9 cellular contexts compared by ENCODE assay signal in genomic region chr1:113813218-113813617, GRCh38. TPM values are rescaled to one million over a fixed set of nuclear protein-coding genes. Genes with fewer than 3 reads are reported as not detected.
DNase-seq lines count a peak whose midpoint lies in the region; ATAC-seq, FAIRE-seq and TF ChIP-seq lines count a peak whose summit lies in the region.
"Had no signal": no experiment of that assay in that cellular context is flagged by ENCODE, and none has a peak within 500 bp of the region (broad histone marks: within the 10 kb centered on the region; RNA-seq: fewer than 3 reads in every experiment).

No MANE protein-coding gene starts in this region.

- peaks cover 37% of the 10 kb centered on the region for H3K79me2 ChIP-seq in astrocyte (ENCODE audit: insufficient read depth, low read length)

- no peak overlapping the region for H3K18ac ChIP-seq in IMR-90 (ENCODE audit: low read depth, low read length)
- peak overlapping the region; percentile 12 for H3K18ac ChIP-seq in neuronal stem cell (ENCODE audit: low read length)

- H2BK5ac ChIP-seq in IMR-90 (ENCODE audit: low read depth, low read length, poor library complexity, severe bottlenecking) (peak overlapping the region; percentile 91), neuronal stem cell (ENCODE audit: low read length) (no peak overlapping the region)

- no TSS peak for BruUV-seq in IMR-90 (replicated peaks; lab: Mats Ljungman, UMichigan)

- peaks cover 38% of the 10 kb centered on the region for H3K36me3 Mint-ChIP-seq in CD8-positive, alpha-beta T cell
- no peaks in the 10 kb centered on the region for H3K36me3 Mint-ChIP-seq in astrocyte (ENCODE audit: low read depth, unreplicated experiment)

- H3K23ac ChIP-seq in IMR-90 (ENCODE audit: low read depth, low read length), result no peak overlapping the region
- no peak overlapping the region for H3K23ac ChIP-seq in neuronal stem cell (ENCODE audit: low read depth, low read length, poor library complexity)

- H2BK12ac ChIP-seq in neuronal stem cell (ENCODE audit: low read length), result no peak overlapping the region

- peak overlapping the region; percentile 60 for H3K4me3 Mint-ChIP-seq in CD8-positive, alpha-beta T cell
- H3K4me3 Mint-ChIP-seq in astrocyte (ENCODE audit: unreplicated experiment), result peak overlapping the region; percentile 97

- peak overlapping the region; percentile 75 for H3K27ac Mint-ChIP-seq in CD8-positive, alpha-beta T cell
- H3K27ac Mint-ChIP-seq in astrocyte (ENCODE audit: unreplicated experiment), result no peak overlapping the region

- no peak for DNase-seq in CD8-positive, alpha-beta T cell
- DNase-seq in IMR-90, result no peak
- DNase-seq in astrocyte (ENCODE audit: low read depth), result no peak
- no peak for DNase-seq in neuronal stem cell (ENCODE audit: low spot score)
- no peak for DNase-seq in COLO829 (ENCODE audit: low spot score)
- no peak for DNase-seq in brain microvascular endothelial cell
- DNase-seq in right atrium auricular region (ENCODE audit: low spot score), result no peak
- DNase-seq: cortex of kidney had no signal

- in situ Hi-C loops in IMR-90 (cut with MboI; ENCODE audit: low sequenced_read_pairs), result no loop called here
- in situ Hi-C loops in brain microvascular endothelial cell (cut with HindIII; ENCODE audit: low pct_ligation_motif_present, low sequenced_read_pairs), result no loop called here

- H3K4me2 ChIP-seq in IMR-90 (ENCODE audit: low read depth, low read length) (no peak overlapping the region), astrocyte (ENCODE audit: low read length) (peak overlapping the region; percentile 86), neuronal stem cell (ENCODE audit: insufficient read depth, low read length, poor library complexity, severe bottlenecking) (no peak overlapping the region)

- peak overlapping the region; percentile 95; a peak in 3 of 4 replicates for H4K8ac ChIP-seq in IMR-90 (ENCODE audit: low read depth in 2 of 2, low read length in 2 of 2)
- no peak overlapping the region for H4K8ac ChIP-seq in neuronal stem cell (ENCODE audit: low read depth, low read length)

- no peaks in the 10 kb centered on the region for H3K9me1 ChIP-seq in IMR-90 (ENCODE audit: insufficient read depth, low read length)

- CTCF ChIA-PET in CD8-positive, alpha-beta T cell (lab: Charles Lee), result interaction anchor here (0.9 kb wide), 1 partner anchor 32 kb away, joined by 3 read pairs; no protein-coding TSS in a partner anchor
- CTCF ChIA-PET in IMR-90 (lab: Yijun Ruan, JAX), result interaction anchor here (0.6 kb wide), 1 partner anchor 78 kb away, joined by 3 read pairs; no protein-coding TSS in a partner anchor

- H3K9me3 Mint-ChIP-seq in CD8-positive, alpha-beta T cell, result no peaks in the 10 kb centered on the region
- no peaks in the 10 kb centered on the region for H3K9me3 Mint-ChIP-seq in astrocyte (ENCODE audit: unreplicated experiment)

- intact Hi-C loops in CD8-positive, alpha-beta T cell (cut with DNase I, micrococcal nuclease), result loop anchor here (2.0 to 10.0 kb wide), 9 partner anchors 22 to 1096 kb away; partner anchors contain the start of genes CSDE1 (in 2 of the 2), BCAS2 (in 1 of the 2), LRIG2 (in 1 of the 2) and NRAS (in 1 of the 2)
- intact Hi-C loops in IMR-90 (cut with micrococcal nuclease), result loop anchor here (10.0 kb wide), 1 partner anchor 418 kb away; the partner anchor contains the start of gene MAGI3

- H3K4me3 ChIP-seq in CD8-positive, alpha-beta T cell (ENCODE audit: low read depth, low read length), result no peak overlapping the region
- no peak overlapping the region for H3K4me3 ChIP-seq in IMR-90 (ENCODE audit: insufficient read depth, low read depth, low read length)
- H3K4me3 ChIP-seq in astrocyte (ENCODE audit: insufficient read depth, low read depth, low read length), result no peak overlapping the region
- H3K4me3 ChIP-seq in neuronal stem cell (ENCODE audit: low read length in 2 of 2), result no peak overlapping the region
- H3K4me3 ChIP-seq in brain microvascular endothelial cell (ENCODE audit: low read depth, low read length), result no peak overlapping the region
- H3K4me3 ChIP-seq in right atrium auricular region, result no peak overlapping the region

- H2BK120ac ChIP-seq in IMR-90 (ENCODE audit: low read depth, low read length) (no peak overlapping the region), neuronal stem cell (ENCODE audit: low read depth, low read length) (no peak overlapping the region)

- H2BK15ac ChIP-seq in IMR-90 (ENCODE audit: low read depth, low read length) (no peak overlapping the region), neuronal stem cell (ENCODE audit: low read length) (peak overlapping the region; percentile 61)

- no peaks in the 10 kb centered on the region for H3K9me3 ChIP-seq in CD8-positive, alpha-beta T cell (ENCODE audit: low read length)
- H3K9me3 ChIP-seq in IMR-90 (ENCODE audit: control insufficient read depth, insufficient read depth, low read length) (no peaks in the 10 kb centered on the region), astrocyte (ENCODE audit: insufficient read depth, low read depth, low read length) (no peaks in the 10 kb centered on the region), neuronal stem cell (replicated peaks in 1 of 2; ENCODE audit: control insufficient read depth in 2 of 2, insufficient read depth in 1 of 2, low read depth in 1 of 2, low read length in 2 of 2) (peaks cover 0 to 6% of the 10 kb centered on the region in 2 donors), right atrium auricular region (no peaks in the 10 kb centered on the region)

- no peak overlapping the region for H2BK20ac ChIP-seq in IMR-90 (ENCODE audit: low read depth, low read length)

- H3K4me1 Mint-ChIP-seq in CD8-positive, alpha-beta T cell (ENCODE audit: low read depth), result peaks cover 29% of the 10 kb centered on the region
- H3K4me1 Mint-ChIP-seq in astrocyte (ENCODE audit: low read depth, unreplicated experiment), result peaks cover 12% of the 10 kb centered on the region

- no peaks in the 10 kb centered on the region for H3K36me3 ChIP-seq in CD8-positive, alpha-beta T cell (ENCODE audit: insufficient read depth, low read length)
- H3K36me3 ChIP-seq in IMR-90 (ENCODE audit: control insufficient read depth, insufficient read depth, low read length) (no peaks in the 10 kb centered on the region), astrocyte (ENCODE audit: insufficient read depth, low read length) (no peaks in the 10 kb centered on the region), neuronal stem cell (replicated peaks in 1 of 2; ENCODE audit: control insufficient read depth in 2 of 2, insufficient read depth in 2 of 2, low read length in 2 of 2) (peaks cover 0 to 7% of the 10 kb centered on the region in 2 donors), brain microvascular endothelial cell (replicated peaks) (no peaks in the 10 kb centered on the region), right atrium auricular region (no peaks in the 10 kb centered on the region)

- H3K79me1 ChIP-seq in IMR-90 (ENCODE audit: low read depth in 1 of 2, low read length in 2 of 2) (peaks cover 0 to 24% of the 10 kb centered on the region in 2 experiments; a peak in 2 of 4 replicates), neuronal stem cell (ENCODE audit: low read depth, low read length) (peaks cover 4% of the 10 kb centered on the region)

- H3K27me3 ChIP-seq in CD8-positive, alpha-beta T cell (ENCODE audit: insufficient read depth, low read length), result no peaks in the 10 kb centered on the region
- H3K27me3 ChIP-seq in IMR-90 (ENCODE audit: control insufficient read depth, insufficient read depth, low read length) (no peaks in the 10 kb centered on the region), astrocyte (ENCODE audit: insufficient read depth, low read length) (no peaks in the 10 kb centered on the region), neuronal stem cell (ENCODE audit: control insufficient read depth in 3 of 3, insufficient read depth in 3 of 3, low read depth in 1 of 3, low read length in 3 of 3) (no peaks in the 10 kb centered on the region), brain microvascular endothelial cell (replicated peaks) (no peaks in the 10 kb centered on the region), right atrium auricular region (no peaks in the 10 kb centered on the region)

- no peak overlapping the region for H3K9ac ChIP-seq in IMR-90 (ENCODE audit: low read depth, low read length)
- no peak overlapping the region for H3K9ac ChIP-seq in astrocyte (ENCODE audit: low read length)
- H3K9ac ChIP-seq in neuronal stem cell (ENCODE audit: low read depth, low read length, poor library complexity), result no peak overlapping the region

- no peaks in the 10 kb centered on the region for H3K27me3 Mint-ChIP-seq in CD8-positive, alpha-beta T cell (ENCODE audit: low read depth)
- H3K27me3 Mint-ChIP-seq in astrocyte (ENCODE audit: low read depth, unreplicated experiment), result no peaks in the 10 kb centered on the region

- no peak for TF ChIP-seq POLR2A in IMR-90 (IDR thresholded peaks at IDR 0.05; ENCODE audit: low read depth, low read length)

- 100% methylated on average over 2 of the region's 15 CpGs; no CpG with 5 or more reads in 1 of the 2 experiments for WGBS in IMR-90 (ENCODE audit: extremely low coverage in 2 of 2, insufficient read length in 1 of 2), 2 experiments
- no CpG with 5 or more reads among the region's 15 CpGs for WGBS in neuronal stem cell (ENCODE audit: extremely low coverage in 2 of 2, insufficient read length in 2 of 2, insufficient replicate concordance in 1 of 2), 2 donors

- no peak for FAIRE-seq in astrocyte (lab: Jason Lieb, UNC)

- POLR2A ChIA-PET in CD8-positive, alpha-beta T cell (lab: Charles Lee), result interaction anchor here (1.0 kb wide), 2 partner anchors 72 to 98 kb away, joined by 3 to 4 read pairs; no protein-coding TSS in a partner anchor
- POLR2A ChIA-PET in IMR-90 (lab: Charles Lee; ENCODE audit: unreplicated experiment), result no interaction called here

- peak overlapping the region; percentile 90 for H3K27ac ChIP-seq in CD8-positive, alpha-beta T cell (ENCODE audit: low read depth, low read length)
- H3K27ac ChIP-seq in IMR-90 (ENCODE audit: insufficient read depth, low read length) (no peak overlapping the region), astrocyte (ENCODE audit: low read depth, low read length) (no peak overlapping the region), neuronal stem cell (replicated peaks; ENCODE audit: low read length) (no peak overlapping the region), brain microvascular endothelial cell (no peak overlapping the region), right atrium auricular region (no peak overlapping the region)

- no peak overlapping the region for H3K14ac ChIP-seq in IMR-90 (replicated peaks; ENCODE audit: low read depth, low read length)
- H3K14ac ChIP-seq in neuronal stem cell (ENCODE audit: low read length), result no peak overlapping the region

- H2AK5ac ChIP-seq in IMR-90 (ENCODE audit: low read depth, low read length), result peak overlapping the region; percentile 7; the same call in 1 of the 2 replicates
- no peak overlapping the region for H2AK5ac ChIP-seq in neuronal stem cell (ENCODE audit: low read depth, low read length)

- no peak overlapping the region for H3K56ac ChIP-seq in IMR-90 (ENCODE audit: extremely low read depth, insufficient read depth, low read length)

- dilution Hi-C loops in IMR-90 (cut with HindIII; ENCODE audit: low sequenced_read_pairs, unreplicated experiment), result no loop called here

- H3K4me1 ChIP-seq in CD8-positive, alpha-beta T cell (ENCODE audit: insufficient read depth, low read length), result peaks cover 21% of the 10 kb centered on the region
- H3K4me1 ChIP-seq in IMR-90 (ENCODE audit: control insufficient read depth, insufficient read depth, low read length) (peaks cover 4% of the 10 kb centered on the region), astrocyte (ENCODE audit: insufficient read depth, low read length) (peaks cover 10% of the 10 kb centered on the region), neuronal stem cell (ENCODE audit: control insufficient read depth in 2 of 2, insufficient read depth in 1 of 2, low read depth in 1 of 2, low read length in 2 of 2) (peaks cover 1 to 4% of the 10 kb centered on the region in 2 donors), right atrium auricular region (peaks cover 0 to 25% of the 10 kb centered on the region in 2 donors)

- TF ChIP-seq CTCF in CD8-positive, alpha-beta T cell (IDR thresholded peaks at IDR 0.05), result no peak
- TF ChIP-seq CTCF in IMR-90 (conservative IDR thresholded peaks at IDR 0.05; ENCODE audit: low read depth, low read length) (no peak), astrocyte (IDR thresholded peaks at IDR 0.05; ENCODE audit: insufficient read depth, low read depth, low read length) (no peak), brain microvascular endothelial cell (IDR thresholded peaks at IDR 0.05; ENCODE audit: low read depth, low read length, missing control alignments) (no peak), right atrium auricular region (IDR thresholded peaks at IDR 0.05) (no peak)

- no peak for TF ChIP-seq RAD21 in IMR-90 (IDR thresholded peaks at IDR 0.05; ENCODE audit: low read length)

- H2AK9ac ChIP-seq in IMR-90 (replicated peaks; ENCODE audit: low read depth, low read length, poor library complexity), result peak overlapping the region; percentile 4

- ATAC-seq in CD8-positive, alpha-beta T cell, result no peak
- no peak for ATAC-seq in IMR-90 (ENCODE audit: low read depth)
- no peak for ATAC-seq in GM18517 (IDR thresholded peaks at IDR 0.05; ENCODE audit: unreplicated experiment)

- H4K5ac ChIP-seq in IMR-90 (ENCODE audit: low read depth, low read length), result peak overlapping the region; percentile 96; the same call in 1 of the 2 replicates

- H4K20me1 ChIP-seq in IMR-90 (ENCODE audit: insufficient read depth, low read length) (peaks cover 22% of the 10 kb centered on the region; the same call in 1 of the 2 replicates), astrocyte (ENCODE audit: insufficient read depth, low read length) (peaks cover 14% of the 10 kb centered on the region)

- H4K91ac ChIP-seq in IMR-90 (ENCODE audit: insufficient read depth, low read depth, low read length) (peak overlapping the region; percentile 36; the same call in 1 of the 2 replicates), neuronal stem cell (ENCODE audit: low read depth, low read length, poor library complexity) (no peak overlapping the region)

- H2AFZ ChIP-seq in IMR-90 (replicated peaks; ENCODE audit: low read length, poor library complexity), result peak overlapping the region; percentile 5
- no peak overlapping the region for H2AFZ ChIP-seq in astrocyte (ENCODE audit: low read depth, low read length)
- peak overlapping the region; percentile 86 for H2AFZ ChIP-seq in neuronal stem cell (ENCODE audit: low read length)

- H3K4ac ChIP-seq in IMR-90 (ENCODE audit: low read depth, low read length), result no peak overlapping the region
- H3K4ac ChIP-seq in neuronal stem cell (ENCODE audit: low read length), result no peak overlapping the region

RNA-seq across cellular contexts. Expression of gene RSBN1, which starts 0.9 kb away (rescaled TPM):
- 10 to 100 TPM; 36.8 to 37.6 TPM for total RNA-seq in CD8-positive, alpha-beta T cell
- total RNA-seq in IMR-90 (2012; rRNA removed), result 11.7 and 12.8 TPM in 2 replicates
- 4.6 and 5.3 TPM in 2 replicates for polyA plus RNA-seq in IMR-90 (2012; rRNA removed)
- 1.8 and 3.0 TPM in 2 replicates for polyA plus RNA-seq in IMR-90 (2012; cell fraction: cytosol; rRNA removed)
- 3.0 and 10.1 TPM in 2 replicates for polyA plus RNA-seq in IMR-90 (2012; cell fraction: nucleus; rRNA removed; ENCODE audit: low replicate concordance)
- 10.6 and 10.8 TPM in 2 replicates for total RNA-seq in astrocyte
- polyA plus RNA-seq in neuronal stem cell (2013, experiment 1 of 2), result 16.0 TPM
- polyA plus RNA-seq in neuronal stem cell (2013, experiment 2 of 2), result 17.4 TPM
- total RNA-seq in right atrium auricular region, result 10 to 100 TPM in 1 of 2 donors, 1 to 10 TPM in 1; 9.6 to 13.9 TPM

RNA-seq across cellular contexts. Expression of gene PHTF1, which starts 53.9 kb away (rescaled TPM):
- 1 to 10 TPM; 4.4 to 5.4 TPM for total RNA-seq in CD8-positive, alpha-beta T cell
- total RNA-seq in IMR-90 (2012; rRNA removed) (13.3 and 20.6 TPM in 2 replicates), astrocyte (31.5 and 36.4 TPM in 2 replicates), right atrium auricular region (10 to 100 TPM in 1 of 2 donors, 1 to 10 TPM in 1; 8.6 to 12.4 TPM)
- 7.6 and 9.6 TPM in 2 replicates for polyA plus RNA-seq in IMR-90 (2012; rRNA removed)
- polyA plus RNA-seq in IMR-90 (2012; cell fraction: cytosol; rRNA removed), result 3.6 and 3.7 TPM in 2 replicates
- polyA plus RNA-seq in IMR-90 (2012; cell fraction: nucleus; rRNA removed; ENCODE audit: low replicate concordance), result 6.1 and 13.0 TPM in 2 replicates
- polyA plus RNA-seq in neuronal stem cell (2013, experiment 1 of 2), result 35.9 TPM
- 36.6 TPM for polyA plus RNA-seq in neuronal stem cell (2013, experiment 2 of 2)

RNA-seq across cellular contexts. Expression of gene PTPN22, which starts 58.3 kb away (rescaled TPM):
- total RNA-seq in CD8-positive, alpha-beta T cell, result 10 to 100 TPM; 48.6 to 52.4 TPM
- total RNA-seq in IMR-90 (2012; rRNA removed) (0.18 and 0.28 TPM in 2 replicates), astrocyte (1.2 and 1.3 TPM in 2 replicates), right atrium auricular region (1 to 10 TPM in 1 of 2 donors, under 1 TPM in 1; 0.33 to 2.0 TPM)
- polyA plus RNA-seq in IMR-90 (2012; rRNA removed), result 0.07 and 0.14 TPM in 2 replicates
- polyA plus RNA-seq in IMR-90 (2012; cell fraction: cytosol; rRNA removed), result 0.01 TPM in 1 of 2 replicates, not detected in the other
- polyA plus RNA-seq in IMR-90 (2012; cell fraction: nucleus; rRNA removed; ENCODE audit: low replicate concordance), result 0.02 and 0.32 TPM in 2 replicates
- polyA plus RNA-seq in neuronal stem cell (2013, experiment 1 of 2), result not detected
- 0.01 TPM for polyA plus RNA-seq in neuronal stem cell (2013, experiment 2 of 2)

Comparison
In these comparisons a context has a peak if more than half of its experiments do, and no peak if none do; other contexts are left out.
1. RNA of gene PTPN22, which starts 58.3 kb away (total RNA-seq): 48.6 to 52.4 TPM in CD8-positive, alpha-beta T cell; 0.33 to 2.0 TPM in right atrium auricular region, 1.2 to 1.3 TPM in astrocyte and 0.18 to 0.28 TPM in IMR-90; every median in the first group is over 10 times any median in the second.